1 cellular context compared by ENCODE assay signal in the genomic region with DNA sequence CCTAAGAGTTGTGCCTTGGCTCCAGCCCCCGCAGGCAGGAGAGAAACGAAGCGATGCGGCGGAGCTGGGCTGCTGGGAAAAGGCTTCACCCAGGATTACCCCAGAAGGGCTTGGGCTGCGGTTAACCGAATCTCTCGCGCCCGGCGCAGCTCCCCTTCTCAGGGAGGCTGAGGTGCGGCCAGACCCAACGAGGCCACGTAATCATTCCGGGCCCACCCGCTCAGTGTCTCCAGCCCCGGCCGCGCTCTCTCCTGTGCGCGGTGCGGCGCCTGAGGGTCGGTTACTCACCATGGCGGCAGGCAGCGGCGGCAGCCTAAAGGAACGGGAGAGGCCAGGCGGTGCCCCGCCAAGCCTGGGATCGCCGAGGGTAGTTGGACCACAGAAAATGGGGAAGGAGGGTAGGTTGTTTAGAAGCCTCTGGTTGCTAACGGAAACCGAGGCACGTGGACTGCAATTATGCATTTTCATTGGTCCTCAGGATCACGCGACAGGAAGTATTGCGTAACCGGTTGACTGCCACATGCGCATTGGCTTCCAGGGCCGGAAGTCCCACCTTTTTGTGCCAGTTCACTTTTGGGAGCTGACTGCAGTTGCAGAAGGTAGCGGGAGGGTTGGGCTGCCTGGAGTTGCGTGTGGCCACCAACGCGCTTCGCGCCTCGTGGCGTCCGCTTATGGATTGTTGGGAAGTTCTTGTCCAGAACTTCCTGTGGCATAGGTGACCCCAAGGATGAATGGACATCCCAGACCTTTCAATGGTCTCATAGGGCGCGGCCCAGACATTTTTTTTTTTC.
TF ChIP-seq lines count a peak whose summit lies in the region.

LZTFL1 (minus strand) TSS at position 419 of the 791 bp plus-strand sequence; CDS start at position 291, 128 bp downstream.

TF ChIP-seq in K562, 482 proteins besides CTCF, POLR2A, EP300 and RAD21 (continued from another document and continues in another):
- TF ChIP-seq NKRF (IDR thresholded peaks at IDR 0.05; ENCODE audit: borderline replicate concordance) (peak; percentile 98), TRIM24 (IDR thresholded peaks at IDR 0.05) (peak; percentile 81 to 84), CHCHD3 (CRISPR knock-in tag; IDR thresholded peaks at IDR 0.05) (no peak), ZBED1 (IDR thresholded peaks at IDR 0.05) (no peak), ZNF830 (CRISPR knock-in tag; IDR thresholded peaks at IDR 0.05) (peak; percentile 66), LEF1 (IDR thresholded peaks at IDR 0.05) (peak; percentile 69; the same call in 1 of the 2 replicates), ZNF764 (CRISPR knock-in tag; IDR thresholded peaks at IDR 0.05; ENCODE audit: low read depth) (no peak), ZNF263 (CRISPR knock-in tag; IDR thresholded peaks at IDR 0.05; ENCODE audit: borderline replicate concordance) (peak; percentile 58; the same call in 1 of the 2 replicates), PRDM10 (IDR thresholded peaks at IDR 0.05; ENCODE audit: partially characterized antibody) (peak; percentile 30), DPF2 (IDR thresholded peaks at IDR 0.05) (peak; percentile 38; the same call in 1 of the 2 replicates), RFX7 (CRISPR knock-in tag; IDR thresholded peaks at IDR 0.05) (0 out of 2 replicates have a peak, but pooled peaks have one; percentile 63), SRF (CRISPR knock-in tag; IDR thresholded peaks at IDR 0.05) (0 out of 4 replicates have a peak, but pooled peaks of 1 of the 2 experiments have one; percentile 53), ZBTB11 (CRISPR knock-in tag; IDR thresholded peaks at IDR 0.05) (peak in 1 of 3 experiments; percentile 59; a peak in 1 of 6 replicates), CXXC5 (CRISPR knock-in tag; IDR thresholded peaks at IDR 0.05) (peak; percentile 71), USF2 (CRISPR knock-in tag; IDR thresholded peaks at IDR 0.05) (peak; percentile 98), ZFX (CRISPR knock-in tag; IDR thresholded peaks at IDR 0.05) (peak; percentile 89), ZNF217 (CRISPR knock-in tag; IDR thresholded peaks at IDR 0.05) (no peak), KLF10 (CRISPR knock-in tag; IDR thresholded peaks at IDR 0.05) (no peak), RBBP5 (IDR thresholded peaks at IDR 0.05; ENCODE audit: borderline replicate concordance, insufficient read depth, low read length, poor library complexity, severe bottlenecking) (peak; percentile 69), DACH1 (IDR thresholded peaks at IDR 0.05; ENCODE audit: partially characterized antibody) (peak; percentile 92), KLF1 (tag; IDR thresholded peaks at IDR 0.05) (peak; percentile 16; the same call in 1 of the 2 replicates), ZBTB33 (CRISPR knock-in tag; IDR thresholded peaks at IDR 0.05) (peak; percentile 92), PHF20 (IDR thresholded peaks at IDR 0.05; ENCODE audit: partially characterized antibody) (peak; percentile 50)
- TF ChIP-seq, protein P1, sequence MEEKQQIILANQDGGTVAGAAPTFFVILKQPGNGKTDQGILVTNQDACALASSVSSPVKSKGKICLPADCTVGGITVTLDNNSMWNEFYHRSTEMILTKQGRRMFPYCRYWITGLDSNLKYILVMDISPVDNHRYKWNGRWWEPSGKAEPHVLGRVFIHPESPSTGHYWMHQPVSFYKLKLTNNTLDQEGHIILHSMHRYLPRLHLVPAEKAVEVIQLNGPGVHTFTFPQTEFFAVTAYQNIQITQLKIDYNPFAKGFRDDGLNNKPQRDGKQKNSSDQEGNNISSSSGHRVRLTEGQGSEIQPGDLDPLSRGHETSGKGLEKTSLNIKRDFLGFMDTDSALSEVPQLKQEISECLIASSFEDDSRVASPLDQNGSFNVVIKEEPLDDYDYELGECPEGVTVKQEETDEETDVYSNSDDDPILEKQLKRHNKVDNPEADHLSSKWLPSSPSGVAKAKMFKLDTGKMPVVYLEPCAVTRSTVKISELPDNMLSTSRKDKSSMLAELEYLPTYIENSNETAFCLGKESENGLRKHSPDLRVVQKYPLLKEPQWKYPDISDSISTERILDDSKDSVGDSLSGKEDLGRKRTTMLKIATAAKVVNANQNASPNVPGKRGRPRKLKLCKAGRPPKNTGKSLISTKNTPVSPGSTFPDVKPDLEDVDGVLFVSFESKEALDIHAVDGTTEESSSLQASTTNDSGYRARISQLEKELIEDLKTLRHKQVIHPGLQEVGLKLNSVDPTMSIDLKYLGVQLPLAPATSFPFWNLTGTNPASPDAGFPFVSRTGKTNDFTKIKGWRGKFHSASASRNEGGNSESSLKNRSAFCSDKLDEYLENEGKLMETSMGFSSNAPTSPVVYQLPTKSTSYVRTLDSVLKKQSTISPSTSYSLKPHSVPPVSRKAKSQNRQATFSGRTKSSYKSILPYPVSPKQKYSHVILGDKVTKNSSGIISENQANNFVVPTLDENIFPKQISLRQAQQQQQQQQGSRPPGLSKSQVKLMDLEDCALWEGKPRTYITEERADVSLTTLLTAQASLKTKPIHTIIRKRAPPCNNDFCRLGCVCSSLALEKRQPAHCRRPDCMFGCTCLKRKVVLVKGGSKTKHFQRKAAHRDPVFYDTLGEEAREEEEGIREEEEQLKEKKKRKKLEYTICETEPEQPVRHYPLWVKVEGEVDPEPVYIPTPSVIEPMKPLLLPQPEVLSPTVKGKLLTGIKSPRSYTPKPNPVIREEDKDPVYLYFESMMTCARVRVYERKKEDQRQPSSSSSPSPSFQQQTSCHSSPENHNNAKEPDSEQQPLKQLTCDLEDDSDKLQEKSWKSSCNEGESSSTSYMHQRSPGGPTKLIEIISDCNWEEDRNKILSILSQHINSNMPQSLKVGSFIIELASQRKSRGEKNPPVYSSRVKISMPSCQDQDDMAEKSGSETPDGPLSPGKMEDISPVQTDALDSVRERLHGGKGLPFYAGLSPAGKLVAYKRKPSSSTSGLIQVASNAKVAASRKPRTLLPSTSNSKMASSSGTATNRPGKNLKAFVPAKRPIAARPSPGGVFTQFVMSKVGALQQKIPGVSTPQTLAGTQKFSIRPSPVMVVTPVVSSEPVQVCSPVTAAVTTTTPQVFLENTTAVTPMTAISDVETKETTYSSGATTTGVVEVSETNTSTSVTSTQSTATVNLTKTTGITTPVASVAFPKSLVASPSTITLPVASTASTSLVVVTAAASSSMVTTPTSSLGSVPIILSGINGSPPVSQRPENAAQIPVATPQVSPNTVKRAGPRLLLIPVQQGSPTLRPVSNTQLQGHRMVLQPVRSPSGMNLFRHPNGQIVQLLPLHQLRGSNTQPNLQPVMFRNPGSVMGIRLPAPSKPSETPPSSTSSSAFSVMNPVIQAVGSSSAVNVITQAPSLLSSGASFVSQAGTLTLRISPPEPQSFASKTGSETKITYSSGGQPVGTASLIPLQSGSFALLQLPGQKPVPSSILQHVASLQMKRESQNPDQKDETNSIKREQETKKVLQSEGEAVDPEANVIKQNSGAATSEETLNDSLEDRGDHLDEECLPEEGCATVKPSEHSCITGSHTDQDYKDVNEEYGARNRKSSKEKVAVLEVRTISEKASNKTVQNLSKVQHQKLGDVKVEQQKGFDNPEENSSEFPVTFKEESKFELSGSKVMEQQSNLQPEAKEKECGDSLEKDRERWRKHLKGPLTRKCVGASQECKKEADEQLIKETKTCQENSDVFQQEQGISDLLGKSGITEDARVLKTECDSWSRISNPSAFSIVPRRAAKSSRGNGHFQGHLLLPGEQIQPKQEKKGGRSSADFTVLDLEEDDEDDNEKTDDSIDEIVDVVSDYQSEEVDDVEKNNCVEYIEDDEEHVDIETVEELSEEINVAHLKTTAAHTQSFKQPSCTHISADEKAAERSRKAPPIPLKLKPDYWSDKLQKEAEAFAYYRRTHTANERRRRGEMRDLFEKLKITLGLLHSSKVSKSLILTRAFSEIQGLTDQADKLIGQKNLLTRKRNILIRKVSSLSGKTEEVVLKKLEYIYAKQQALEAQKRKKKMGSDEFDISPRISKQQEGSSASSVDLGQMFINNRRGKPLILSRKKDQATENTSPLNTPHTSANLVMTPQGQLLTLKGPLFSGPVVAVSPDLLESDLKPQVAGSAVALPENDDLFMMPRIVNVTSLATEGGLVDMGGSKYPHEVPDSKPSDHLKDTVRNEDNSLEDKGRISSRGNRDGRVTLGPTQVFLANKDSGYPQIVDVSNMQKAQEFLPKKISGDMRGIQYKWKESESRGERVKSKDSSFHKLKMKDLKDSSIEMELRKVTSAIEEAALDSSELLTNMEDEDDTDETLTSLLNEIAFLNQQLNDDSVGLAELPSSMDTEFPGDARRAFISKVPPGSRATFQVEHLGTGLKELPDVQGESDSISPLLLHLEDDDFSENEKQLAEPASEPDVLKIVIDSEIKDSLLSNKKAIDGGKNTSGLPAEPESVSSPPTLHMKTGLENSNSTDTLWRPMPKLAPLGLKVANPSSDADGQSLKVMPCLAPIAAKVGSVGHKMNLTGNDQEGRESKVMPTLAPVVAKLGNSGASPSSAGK (IDR thresholded peaks at IDR 0.05) = peak; percentile 92
